ENCODE assay signal across 8 cellular contexts in genomic region chr12:31659087-31659942, GRCh38. TPM values are rescaled to one million over a fixed set of nuclear protein-coding genes. Genes with fewer than 3 reads are reported as not detected.
DNase-seq lines count a peak whose midpoint lies in the region; ATAC-seq lines count a peak whose summit lies in the region.

ETFBKMT (plus strand) TSS chr12:31659688; CDS start chr12:31661954, 2,266 bp downstream.

- peak within 1 kb of the TSS; percentile 49 to 77 for H3K4me3 ChIP-seq in esophagus (ENCODE audit: low read depth in 1 of 2, low read length in 2 of 2)
- H3K4me3 ChIP-seq in mucosa of stomach (ENCODE audit: low read length): peak within 1 kb of the TSS; percentile 96

- H3K27me3 Mint-ChIP-seq in IgD-negative memory B cell: no peaks in the 10 kb centered on the region
- H3K27me3 Mint-ChIP-seq in activated T-cell treated with anti-CD3 and anti-CD28 coated beads, Interleukin-2, amount 50 U/mL, for 4 hours (ENCODE audit: low read depth): no peaks in the 10 kb centered on the region

- H3K9ac ChIP-seq in mucosa of stomach (ENCODE audit: low read length): peak within 1 kb of the TSS; percentile 97

- H3K27ac Mint-ChIP-seq in IgD-negative memory B cell: peak within 1 kb of the TSS; percentile 88 to 99 (median 96)

- ATAC-seq in GM21529 (IDR thresholded peaks at IDR 0.05; ENCODE audit: unreplicated experiment): peak; percentile 98
- ATAC-seq in activated T-cell treated with anti-CD3 and anti-CD28 coated beads, Interleukin-2, amount 50 U/mL, for 4 hours: peak; percentile 99 to 100

- H3K36me3 Mint-ChIP-seq in IgD-negative memory B cell: peaks cover 2% of the 10 kb centered on the region
- peaks cover 3% of the 10 kb centered on the region for H3K36me3 Mint-ChIP-seq in activated T-cell treated with anti-CD3 and anti-CD28 coated beads, Interleukin-2, amount 50 U/mL, for 4 hours (ENCODE audit: insufficient read depth)

- H3K27me3 ChIP-seq in esophagus (ENCODE audit: control insufficient read depth in 1 of 2, insufficient read depth in 2 of 2, low read length in 2 of 2) (no peaks in the 10 kb centered on the region), mucosa of stomach (ENCODE audit: control insufficient read depth, insufficient read depth, low read length) (no peaks in the 10 kb centered on the region)

- H3K4me1 ChIP-seq in esophagus (ENCODE audit: control insufficient read depth in 2 of 2, insufficient read depth in 2 of 2, low read length in 1 of 2) (peaks cover 0 to 3% of the 10 kb centered on the region in 2 donors), mucosa of stomach (ENCODE audit: control insufficient read depth, insufficient read depth, low read length) (peaks cover 6% of the 10 kb centered on the region)

- peak within 1 kb of the TSS; percentile 88 to 100 (median 98) for H3K4me3 Mint-ChIP-seq in IgD-negative memory B cell
- H3K4me3 Mint-ChIP-seq in activated T-cell treated with anti-CD3 and anti-CD28 coated beads, Interleukin-2, amount 50 U/mL, for 4 hours: peak within 1 kb of the TSS; percentile 94

- H3K36me3 ChIP-seq in esophagus (ENCODE audit: control insufficient read depth in 2 of 2, insufficient read depth in 2 of 2, low read length in 1 of 2) (no peaks in the 10 kb centered on the region), mucosa of stomach (ENCODE audit: control insufficient read depth, insufficient read depth, low read length) (no peaks in the 10 kb centered on the region)

- DNase-seq in DMS153 treated with DMSO at 0.1 percent for 48 hours (lab: John Stamatoyannopoulos, UW; ENCODE audit: unreplicated experiment) (peak; percentile 90), OCI-M2 (lab: John Stamatoyannopoulos, UW; ENCODE audit: unreplicated experiment) (peak; percentile 61)
- DNase-seq in activated T-cell treated with anti-CD3 and anti-CD28 coated beads, Interleukin-2, amount 50 U/mL, for 4 hours: peak; percentile 87
- DNase-seq in stimulated activated CD8-positive, alpha-beta memory T cell treated with anti-CD3 and anti-CD28 coated beads, Interleukin-7, amount 100 ng/mL, for 1 hour (ENCODE audit: low read depth in 2 of 2): peak; percentile 78 to 79

- H3K27ac ChIP-seq in esophagus (ENCODE audit: low read depth in 2 of 2, low read length in 1 of 2): peak within 1 kb of the TSS; percentile 89 to 99

- H3K9me3 ChIP-seq in esophagus (ENCODE audit: control insufficient read depth in 2 of 2, insufficient read depth in 1 of 2, low read depth in 1 of 2, low read length in 1 of 2): no peaks in the 10 kb centered on the region
- H3K9me3 ChIP-seq in mucosa of stomach (ENCODE audit: control insufficient read depth, low read length): no peaks in the 10 kb centered on the region

- H3K9me3 Mint-ChIP-seq in IgD-negative memory B cell: peaks cover 0 to 3% (median 0%) of the 10 kb centered on the region in 3 donors
- no peaks in the 10 kb centered on the region for H3K9me3 Mint-ChIP-seq in activated T-cell treated with anti-CD3 and anti-CD28 coated beads, Interleukin-2, amount 50 U/mL, for 4 hours

- peaks cover 18 to 33% (median 25%) of the 10 kb centered on the region in 3 donors for H3K4me1 Mint-ChIP-seq in IgD-negative memory B cell
- peaks cover 11% of the 10 kb centered on the region for H3K4me1 Mint-ChIP-seq in activated T-cell treated with anti-CD3 and anti-CD28 coated beads, Interleukin-2, amount 50 U/mL, for 4 hours (ENCODE audit: low read depth)

- WGBS in esophagus, 2 donors: 1 to 2% methylated on average over 47 of the region's 47 CpGs

RNA-seq across cellular contexts. Expression of gene ETFBKMT, which starts in this region (rescaled TPM):
- polyA plus RNA-seq in IgD-negative memory B cell (1.3 TPM), esophagus (under 1 TPM; 0.84 TPM)
- total RNA-seq in activated T-cell treated with anti-CD3 and anti-CD28 coated beads, Interleukin-2, amount 50 U/mL, for 4 hours: under 1 TPM; 0.21 to 0.54 (median 0.38) TPM

Comparison
In these comparisons a context has a peak if more than half of its experiments do, and no peak if none do; other contexts are left out.
1. Peak in every context shown above with its lines: DNase-seq, ATAC-seq, H3K4me3 ChIP-seq and H3K27ac ChIP-seq.
2. Peak in DNase-seq and ATAC-seq in activated T-cell treated with anti-CD3 and anti-CD28 coated beads, Interleukin-2, amount 50 U/mL, for 4 hours; RNA of the gene not detected or under 1 TPM.